Comparison of ENCODE assay signal across 8 cellular contexts in the genomic region with DNA sequence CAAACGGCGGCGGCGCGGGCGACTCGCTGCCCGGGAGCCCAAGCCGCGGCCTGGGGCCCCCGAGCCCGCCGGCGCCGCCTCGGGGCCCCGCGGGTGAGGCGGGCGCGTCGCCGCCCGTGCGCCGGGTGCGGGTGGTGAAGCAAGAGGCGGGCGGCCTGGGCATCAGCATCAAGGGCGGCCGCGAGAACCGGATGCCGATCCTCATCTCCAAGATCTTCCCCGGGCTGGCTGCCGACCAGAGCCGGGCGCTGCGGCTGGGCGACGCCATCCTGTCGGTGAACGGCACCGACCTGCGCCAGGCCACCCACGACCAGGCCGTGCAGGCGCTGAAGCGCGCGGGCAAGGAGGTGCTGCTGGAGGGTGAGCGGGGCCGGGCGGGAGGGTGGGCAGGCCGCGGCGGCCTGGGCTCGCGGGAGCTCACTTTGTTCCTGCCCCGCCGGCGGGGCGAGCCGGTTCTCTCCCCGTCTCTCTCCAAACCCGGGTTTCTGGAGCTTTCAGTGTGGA.
DNase-seq lines count a peak whose midpoint lies in the region; ATAC-seq and TF ChIP-seq lines count a peak whose summit lies in the region.

No MANE protein-coding gene starts in this region.

- no peak for TF ChIP-seq CTCF in LNCaP clone FGC (IDR thresholded peaks at IDR 0.05; ENCODE audit: control insufficient read depth, extremely low read depth, insufficient read depth)
- TF ChIP-seq CTCF in epithelial cell of esophagus (IDR thresholded peaks at IDR 0.05; ENCODE audit: insufficient read depth, low read depth, low read length, missing control alignments) = no peak

- peak; percentile 57 for DNase-seq in ELR (ENCODE audit: low read depth)
- no peak for DNase-seq in LNCaP clone FGC (ENCODE audit: low read depth)
- peak; percentile 75 for DNase-seq in activated CD8-positive, alpha-beta memory T cell treated with anti-CD3 and anti-CD28 coated beads, Interleukin-2, amount 50 U/mL, for 48 hours
- DNase-seq in epithelial cell of esophagus (ENCODE audit: low read depth) = peak; percentile 46
- DNase-seq in foreskin melanocyte = no peak

- H3K36me3 ChIP-seq in muscle layer of colon (ENCODE audit: insufficient read depth, low read length) (no peaks in the 10 kb centered on the region), stomach smooth muscle (ENCODE audit: control insufficient read depth in 2 of 2, insufficient read depth in 2 of 2, low read length in 2 of 2) (no peaks in the 10 kb centered on the region)

- peak overlapping the region; percentile 18 for H3K9ac ChIP-seq in muscle layer of colon (ENCODE audit: low read length)
- H3K9ac ChIP-seq in stomach smooth muscle (ENCODE audit: low read length in 2 of 2) = peak overlapping the region; percentile 69 to 77

- H3K4me1 ChIP-seq in muscle layer of colon (ENCODE audit: insufficient read depth, low read length) (peaks cover 31% of the 10 kb centered on the region), stomach smooth muscle (ENCODE audit: control insufficient read depth, insufficient read depth, low read length) (peaks cover 21% of the 10 kb centered on the region)

- no peaks in the 10 kb centered on the region for H3K9me3 ChIP-seq in muscle layer of colon (ENCODE audit: low read length)
- H3K9me3 ChIP-seq in stomach smooth muscle (ENCODE audit: control insufficient read depth in 2 of 2, low read length in 2 of 2) = no peaks in the 10 kb centered on the region

- peak; percentile 18 for ATAC-seq in GM21717 (IDR thresholded peaks at IDR 0.05; ENCODE audit: unreplicated experiment)

- H3K27ac ChIP-seq in muscle layer of colon (ENCODE audit: low read depth, low read length) = peak overlapping the region; percentile 28
- H3K27ac ChIP-seq in stomach smooth muscle (ENCODE audit: low read length) = peak overlapping the region; percentile 37

- H3K27me3 ChIP-seq in muscle layer of colon (ENCODE audit: control insufficient read depth in 1 of 2, insufficient read depth in 2 of 2, low read length in 2 of 2) (no peaks in the 10 kb centered on the region), stomach smooth muscle (ENCODE audit: control insufficient read depth in 1 of 2, insufficient read depth in 2 of 2, low read length in 2 of 2) (no peaks in the 10 kb centered on the region)

- H3K4me3 ChIP-seq in LNCaP clone FGC (ENCODE audit: low read depth, low read length) (peak overlapping the region; percentile 81), epithelial cell of esophagus (ENCODE audit: low read length) (peak overlapping the region; percentile 73), muscle layer of colon (ENCODE audit: low read depth in 1 of 2, low read length in 2 of 2) (peak overlapping the region; percentile 45 to 95), stomach smooth muscle (ENCODE audit: low read length in 2 of 2) (peak overlapping the region; percentile 82 to 88)

Comparison
In these comparisons a context has a peak if more than half of its experiments do, and no peak if none do; other contexts are left out.
1. DNase-seq: peak in ELR (single experiment), activated CD8-positive, alpha-beta memory T cell treated with anti-CD3 and anti-CD28 coated beads, Interleukin-2, amount 50 U/mL, for 48 hours (single experiment) and epithelial cell of esophagus (single experiment); none in LNCaP clone FGC (single experiment) and foreskin melanocyte (single experiment).
2. Peak in every context shown above with its lines, with median percentiles within 50 percentile points of each other: H3K4me3 ChIP-seq.